ENCODE assay signal across 17 cellular contexts in genomic region chr16:88103011-88103410, GRCh38.
DNase-seq lines count a peak whose midpoint lies in the region; ATAC-seq, FAIRE-seq and TF ChIP-seq lines count a peak whose summit lies in the region.
"Had no signal": no experiment of that assay in that cellular context is flagged by ENCODE, and none has a peak within 500 bp of the region (broad histone marks: within the 10 kb centered on the region; RNA-seq: fewer than 3 reads in every experiment).

No MANE protein-coding gene starts in this region.

- no peaks in the 10 kb centered on the region for H3K4me1 Mint-ChIP-seq in activated naive CD4-positive, alpha-beta T cell treated with anti-CD3 and anti-CD28 coated beads, Interleukin-2, amount 50 U/mL, for 24 hours
- H3K4me1 Mint-ChIP-seq in naive thymus-derived CD4-positive, alpha-beta T cell, result peaks cover 0 to 3% (median 0%) of the 10 kb centered on the region in 7 donors

- H3K9me3 ChIP-seq in kidney (ENCODE audit: control insufficient read depth in 1 of 2, low read length in 2 of 2), result no peaks in the 10 kb centered on the region
- H3K9me3 ChIP-seq in naive thymus-derived CD4-positive, alpha-beta T cell (ENCODE audit: control insufficient read depth in 2 of 3, low read length in 3 of 3), result no peaks in the 10 kb centered on the region
- H3K9me3 ChIP-seq: BLaER1 treated with 17β-estradiol and CSF1 and Interleukin-3, amounts not matched to agents 10 nM and 100 nM had no signal

- no peak for TF ChIP-seq CTCF in kidney (IDR thresholded peaks at IDR 0.05; ENCODE audit: borderline replicate concordance, extremely low read depth, insufficient read depth)

- CTCF ChIA-PET in naive thymus-derived CD4-positive, alpha-beta T cell (lab: Charles Lee), result no interaction called here

- DNase-seq in activated naive CD4-positive, alpha-beta T cell treated with Interleukin-2 at 50 U/mL for 16 hours, result no peak
- DNase-seq in kidney (peak; percentile 26), posterior vena cava (ENCODE audit: low spot score) (peak; percentile 70), superior temporal gyrus (ENCODE audit: extremely low spot score) (no peak), activated gamma-delta T cell (lab: John Stamatoyannopoulos, UW) (no peak)
- DNase-seq in naive thymus-derived CD4-positive, alpha-beta T cell, result no peak
- DNase-seq: 8988T; Calu3; CD8-positive, alpha-beta T cell; DMS79 treated with DMSO at 0.1 percent for 48 hours; GF-D8; GOT3; HFFc6 had no signal

- no peak overlapping the region for H3K4me3 Mint-ChIP-seq in activated naive CD4-positive, alpha-beta T cell treated with anti-CD3 and anti-CD28 coated beads, Interleukin-2, amount 50 U/mL, for 24 hours
- no peak overlapping the region for H3K4me3 Mint-ChIP-seq in naive thymus-derived CD4-positive, alpha-beta T cell
- H3K4me3 Mint-ChIP-seq: CD8-positive, alpha-beta T cell; HFFc6 had no signal

- no peaks in the 10 kb centered on the region for H3K27me3 ChIP-seq in naive thymus-derived CD4-positive, alpha-beta T cell (ENCODE audit: control insufficient read depth in 2 of 2, insufficient read depth in 2 of 2, low read length in 2 of 2)
- H3K27me3 ChIP-seq: BLaER1 treated with 17β-estradiol and CSF1 and Interleukin-3, amounts not matched to agents 10 nM and 100 nM had no signal

- FAIRE-seq in kidney (lab: Jason Lieb, UNC), result no peak

- no peaks in the 10 kb centered on the region for H3K36me3 ChIP-seq in kidney (ENCODE audit: control insufficient read depth in 1 of 2, insufficient read depth in 2 of 2, low read length in 2 of 2)
- no peaks in the 10 kb centered on the region for H3K36me3 ChIP-seq in naive thymus-derived CD4-positive, alpha-beta T cell (ENCODE audit: control insufficient read depth in 2 of 3, insufficient read depth in 3 of 3, low read length in 3 of 3)
- H3K36me3 ChIP-seq: BLaER1 treated with 17β-estradiol and CSF1 and Interleukin-3, amounts not matched to agents 10 nM and 100 nM had no signal

- H3K4me1 ChIP-seq in kidney (ENCODE audit: control insufficient read depth in 1 of 2, insufficient read depth in 1 of 2, low read depth in 1 of 2, low read length in 2 of 2), result no peaks in the 10 kb centered on the region
- no peaks in the 10 kb centered on the region for H3K4me1 ChIP-seq in naive thymus-derived CD4-positive, alpha-beta T cell (ENCODE audit: control insufficient read depth in 2 of 2, insufficient read depth in 2 of 2, low read length in 2 of 2)

- POLR2A ChIA-PET in naive thymus-derived CD4-positive, alpha-beta T cell (lab: Charles Lee), result no interaction called here

- ATAC-seq in naive thymus-derived CD4-positive, alpha-beta T cell, result no peak
- ATAC-seq: CD8-positive, alpha-beta T cell; HCT116 had no signal

- intact Hi-C loops in kidney (cut with DNase I), result no loop called here
- intact Hi-C loops in posterior vena cava (cut with DNase I), result no loop called here
- intact Hi-C loops in naive thymus-derived CD4-positive, alpha-beta T cell (cut with micrococcal nuclease), result no loop called here

- H3K27ac ChIP-seq in kidney (ENCODE audit: low read depth in 2 of 2, low read length in 2 of 2), result no peak overlapping the region
- H3K27ac ChIP-seq in naive thymus-derived CD4-positive, alpha-beta T cell (ENCODE audit: low read depth, low read length), result no peak overlapping the region
- H3K27ac ChIP-seq: BLaER1 treated with 17β-estradiol and CSF1 and Interleukin-3, amounts not matched to agents 10 nM and 100 nM; HL-60 had no signal

- H3K27ac Mint-ChIP-seq in activated naive CD4-positive, alpha-beta T cell treated with anti-CD3 and anti-CD28 coated beads, Interleukin-2, amount 50 U/mL, for 24 hours, result peak overlapping the region; percentile 68
- no peak overlapping the region for H3K27ac Mint-ChIP-seq in naive thymus-derived CD4-positive, alpha-beta T cell
- H3K27ac Mint-ChIP-seq: CD8-positive, alpha-beta T cell; HFFc6 had no signal

- no peaks in the 10 kb centered on the region for H3K9me3 Mint-ChIP-seq in activated naive CD4-positive, alpha-beta T cell treated with anti-CD3 and anti-CD28 coated beads, Interleukin-2, amount 50 U/mL, for 24 hours
- H3K9me3 Mint-ChIP-seq in naive thymus-derived CD4-positive, alpha-beta T cell, result peaks cover 0 to 6% (median 0%) of the 10 kb centered on the region in 11 donors
- H3K9me3 Mint-ChIP-seq: CD8-positive, alpha-beta T cell had no signal

- no peak overlapping the region for H3K9ac ChIP-seq in kidney (ENCODE audit: low read length in 2 of 2)
- H3K9ac ChIP-seq: BLaER1 treated with 17β-estradiol and CSF1 and Interleukin-3, amounts not matched to agents 10 nM and 100 nM had no signal

- H3K27me3 Mint-ChIP-seq in activated naive CD4-positive, alpha-beta T cell treated with anti-CD3 and anti-CD28 coated beads, Interleukin-2, amount 50 U/mL, for 24 hours, result no peaks in the 10 kb centered on the region
- H3K27me3 Mint-ChIP-seq in naive thymus-derived CD4-positive, alpha-beta T cell, result peaks cover 0 to 18% (median 11%) of the 10 kb centered on the region in 5 donors

- H3K36me3 Mint-ChIP-seq in activated naive CD4-positive, alpha-beta T cell treated with anti-CD3 and anti-CD28 coated beads, Interleukin-2, amount 50 U/mL, for 24 hours, result no peaks in the 10 kb centered on the region
- no peaks in the 10 kb centered on the region for H3K36me3 Mint-ChIP-seq in naive thymus-derived CD4-positive, alpha-beta T cell
- H3K36me3 Mint-ChIP-seq: CD8-positive, alpha-beta T cell had no signal

- H3K4me3 ChIP-seq in kidney (ENCODE audit: low read length in 2 of 2), result no peak overlapping the region
- H3K4me3 ChIP-seq in naive thymus-derived CD4-positive, alpha-beta T cell (ENCODE audit: low read length), result no peak overlapping the region
- H3K4me3 ChIP-seq: BLaER1 treated with 17β-estradiol and CSF1 and Interleukin-3, amounts not matched to agents 10 nM and 100 nM had no signal

Comparison
In these comparisons a context has a peak if more than half of its experiments do, and no peak if none do; other contexts are left out.
1. DNase-seq: peak in kidney (single experiment) and posterior vena cava (single experiment); none in activated naive CD4-positive, alpha-beta T cell treated with Interleukin-2 at 50 U/mL for 16 hours (single experiment), superior temporal gyrus (single experiment), naive thymus-derived CD4-positive, alpha-beta T cell (0 of 9) and activated gamma-delta T cell (single experiment).